In the genomic region with DNA sequence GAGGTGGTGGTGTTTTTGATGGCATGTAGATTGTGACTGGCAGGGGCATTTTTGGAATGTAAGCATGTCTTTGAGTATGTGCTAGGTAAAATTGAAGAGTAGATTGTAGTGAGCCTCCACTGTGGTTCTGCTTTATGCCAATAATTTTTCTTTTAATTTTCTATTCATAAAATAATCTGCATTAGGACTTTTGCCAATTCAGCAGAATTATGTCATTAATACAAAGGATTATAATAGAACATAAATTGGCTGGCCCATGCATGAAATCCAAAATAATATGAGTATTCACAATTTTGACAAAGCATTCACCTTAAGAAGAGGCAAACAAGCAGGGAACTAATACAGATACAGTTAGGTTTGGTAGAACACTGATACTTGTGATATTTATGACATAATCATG, we compare ENCODE assay signal across 32 cellular contexts. TPM values are rescaled to one million over a fixed set of nuclear protein-coding genes. Genes with fewer than 3 reads are reported as not detected.
"Had no signal": no experiment of that assay in that cellular context is flagged by ENCODE, and none has a peak within 500 bp of the region (broad histone marks: within the 10 kb centered on the region; RNA-seq: fewer than 3 reads in every experiment).

No MANE protein-coding gene starts in this region.

- H3K27me3 ChIP-seq: neural progenitor cell, ovary, spleen, suprapubic skin, testis, tibial artery, transverse colon, upper lobe of left lung, vagina had no signal

- H2AFZ ChIP-seq: neural progenitor cell, parathyroid adenoma had no signal

- H3K27ac ChIP-seq: neural progenitor cell, ovary, parathyroid adenoma, psoas muscle, skin epidermis, spleen, suprapubic skin, testis, tibial artery, transverse colon, upper lobe of left lung, vagina had no signal

- H3K79me2 ChIP-seq: parathyroid adenoma had no signal

- H3K4me1 ChIP-seq: neural progenitor cell, parathyroid adenoma, psoas muscle, suprapubic skin, testis, tibial artery, transverse colon, upper lobe of left lung, vagina had no signal

- FAIRE-seq: urothelium cell line had no signal

- DNase-seq: natural killer cell; occipital lobe; ovary; posterior cingulate gyrus; psoas muscle; right cardiac atrium; spleen; stimulated activated CD4-positive, alpha-beta T cell treated with anti-CD3 and anti-CD28 coated beads, Interleukin-12 subunit alpha, Interleukin-12 subunit beta, amount 100 ng/mL, for 4 hours; stimulated activated CD4-positive, alpha-beta T cell treated with anti-CD3 and anti-CD28 coated beads, Interleukin-1b, Interleukin-23, amount 100 ng/mL, for 48 hours; stimulated activated CD4-positive, alpha-beta T cell treated with anti-CD3 and anti-CD28 coated beads, Interleukin-4, amount 100 ng/mL, for 1 hour; stimulated activated CD4-positive, alpha-beta T cell treated with anti-CD3 and anti-CD28 coated beads, Interleukin-4, amount 100 ng/mL, for 4 hours; stimulated activated CD8-positive, alpha-beta memory T cell treated with anti-CD3 and anti-CD28 coated beads, Interleukin-4, amount 100 ng/mL, for 48 hours; stimulated activated naive CD4-positive, alpha-beta T cell; stimulated activated naive CD8-positive, alpha-beta T cell treated with anti-CD3 and anti-CD28 coated beads, Interleukin-15, amount 100 ng/mL, for 72 hours; stimulated activated naive CD8-positive, alpha-beta T cell treated with anti-CD3 and anti-CD28 coated beads, Interleukin-15, Interleukin-2, amounts not matched to agents 100 U/mL and 50 U/mL, for 24 hours; substantia nigra; testis; tibial artery; transverse colon; upper lobe of left lung had no signal

- H3K4me2 ChIP-seq: neural progenitor cell, smooth muscle cell had no signal

- H3K9ac ChIP-seq: neural progenitor cell, parathyroid adenoma had no signal

- H3K9me3 ChIP-seq: ovary, psoas muscle, spleen, suprapubic skin, testis, tibial artery, transverse colon, upper lobe of left lung, vagina had no signal

- ATAC-seq: natural killer cell; psoas muscle; right cardiac atrium; sciatic nerve; stimulated activated memory B cell treated with anti-CD40 and anti-IgM and Interleukin-4, amounts not matched to agents 10 μg/mL and 1 μg/mL and 100 μg/mL, for 72 hours; stimulated activated naive CD8-positive, alpha-beta T cell treated with anti-CD3 and anti-CD28 coated beads, Interleukin-15, amount 100 ng/mL, for 72 hours; stimulated activated naive CD8-positive, alpha-beta T cell treated with anti-CD3 and anti-CD28 coated beads, Interleukin-15, Interleukin-2, amounts not matched to agents 100 U/mL and 50 U/mL, for 24 hours had no signal

- H3K36me3 ChIP-seq: neural progenitor cell, ovary, spleen, suprapubic skin, tibial artery, transverse colon, upper lobe of left lung, vagina had no signal

- H3K4me3 ChIP-seq: neural progenitor cell, ovary, psoas muscle, skin epidermis, smooth muscle cell, spleen, suprapubic skin, testis, tibial artery, transverse colon, upper lobe of left lung, vagina had no signal

RNA-seq across cellular contexts. Expression of gene TMPRSS11E, which starts 14.9 kb away (rescaled TPM):
- total RNA-seq: natural killer cell, osteoblast, ovary, psoas muscle, renal cortical epithelial cell, right cardiac atrium, sciatic nerve, transverse colon, upper lobe of left lung had no signal
- polyA plus RNA-seq: neural cell, ovary, right cardiac atrium had no signal
